ENCODE assay signal across 9 cellular contexts in the genomic region with DNA sequence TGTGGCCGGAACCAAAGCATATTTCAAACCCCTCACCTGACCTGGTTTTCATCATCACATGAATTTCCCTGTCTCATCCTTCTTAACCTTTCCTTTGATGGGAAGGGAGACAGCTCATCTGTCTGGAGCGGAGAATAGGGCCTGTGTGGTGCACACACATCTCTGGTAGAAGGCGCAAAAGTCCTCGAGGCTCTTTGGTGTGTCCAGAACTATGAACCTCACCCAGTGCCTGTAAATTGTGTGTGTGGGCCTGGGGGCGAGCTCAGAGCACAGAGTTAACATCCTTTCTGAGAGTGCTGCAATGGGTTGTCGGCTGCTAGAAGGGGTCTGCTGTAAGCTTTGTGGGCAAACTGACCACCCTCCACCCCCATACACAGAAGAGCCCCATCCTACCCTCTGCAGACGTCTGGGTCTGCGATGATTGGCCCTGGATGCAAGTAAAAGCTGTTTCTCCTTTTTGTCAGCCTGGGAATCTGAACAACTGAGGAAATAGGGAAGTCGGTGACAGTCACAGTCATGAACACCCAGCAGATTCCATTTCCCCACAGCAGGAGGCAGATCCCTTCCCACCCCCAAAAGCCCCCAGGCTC. TPM values are rescaled to one million over a fixed set of nuclear protein-coding genes. Genes with fewer than 3 reads are reported as not detected.
DNase-seq lines count a peak whose midpoint lies in the region; ATAC-seq lines count a peak whose summit lies in the region.
"Had no signal": no experiment of that assay in that cellular context is flagged by ENCODE, and none has a peak within 500 bp of the region (broad histone marks: within the 10 kb centered on the region; RNA-seq: fewer than 3 reads in every experiment).

No MANE protein-coding gene starts in this region.

- H3K27ac Mint-ChIP-seq in CD4-positive, CD25-positive, alpha-beta regulatory T cell: peak overlapping the region; percentile 87 to 91 (median 91)
- peak overlapping the region; percentile 96 for H3K27ac Mint-ChIP-seq in dendritic cell treated with granulocyte-macrophage colony-stimulating factor and Interleukin-4, amounts not matched to agents 40 ng/mL and 50 ng/mL, for 4 days
- peak overlapping the region; percentile 76 to 95 (median 88) for H3K27ac Mint-ChIP-seq in naive thymus-derived CD8-positive, alpha-beta T cell

- no peaks in the 10 kb centered on the region for H3K27me3 ChIP-seq in CD4-positive, CD25-positive, alpha-beta regulatory T cell (ENCODE audit: control insufficient read depth, insufficient read depth, low read length)

- no peaks in the 10 kb centered on the region for H3K9me3 Mint-ChIP-seq in CD4-positive, CD25-positive, alpha-beta regulatory T cell
- H3K9me3 Mint-ChIP-seq in dendritic cell treated with granulocyte-macrophage colony-stimulating factor and Interleukin-4, amounts not matched to agents 40 ng/mL and 50 ng/mL, for 4 days: no peaks in the 10 kb centered on the region
- no peaks in the 10 kb centered on the region for H3K9me3 Mint-ChIP-seq in naive thymus-derived CD8-positive, alpha-beta T cell

- ATAC-seq in CD4-positive, CD25-positive, alpha-beta regulatory T cell (ENCODE audit: low read depth in 2 of 2): no peak
- ATAC-seq in naive thymus-derived CD8-positive, alpha-beta T cell: no peak
- no peak for ATAC-seq in GM21529 (IDR thresholded peaks at IDR 0.05; ENCODE audit: unreplicated experiment)
- no peak for ATAC-seq in HG03565 (IDR thresholded peaks at IDR 0.05; ENCODE audit: unreplicated experiment)

- intact Hi-C loops in dendritic cell treated with granulocyte-macrophage colony-stimulating factor and Interleukin-4, amounts not matched to agents 40 ng/mL and 50 ng/mL, for 4 days (cut with micrococcal nuclease): no loop called here

- H3K36me3 Mint-ChIP-seq in CD4-positive, CD25-positive, alpha-beta regulatory T cell: no peaks in the 10 kb centered on the region
- H3K36me3 Mint-ChIP-seq in dendritic cell treated with granulocyte-macrophage colony-stimulating factor and Interleukin-4, amounts not matched to agents 40 ng/mL and 50 ng/mL, for 4 days (ENCODE audit: low read depth): peaks cover 8% of the 10 kb centered on the region
- H3K36me3 Mint-ChIP-seq in naive thymus-derived CD8-positive, alpha-beta T cell: no peaks in the 10 kb centered on the region

- no peaks in the 10 kb centered on the region for H3K36me3 ChIP-seq in CD4-positive, CD25-positive, alpha-beta regulatory T cell (ENCODE audit: control insufficient read depth, insufficient read depth, low read length)

- peak overlapping the region; percentile 74 for H3K27ac ChIP-seq in CD4-positive, CD25-positive, alpha-beta regulatory T cell (ENCODE audit: insufficient read depth, low read length, poor library complexity, severe bottlenecking)

- no peaks in the 10 kb centered on the region for H3K9me3 ChIP-seq in CD4-positive, CD25-positive, alpha-beta regulatory T cell (ENCODE audit: control insufficient read depth in 2 of 2, low read length in 2 of 2)

- H3K4me3 Mint-ChIP-seq in CD4-positive, CD25-positive, alpha-beta regulatory T cell: peak overlapping the region; percentile 91 to 96 (median 93)
- H3K4me3 Mint-ChIP-seq in dendritic cell treated with granulocyte-macrophage colony-stimulating factor and Interleukin-4, amounts not matched to agents 40 ng/mL and 50 ng/mL, for 4 days: peak overlapping the region; percentile 94
- peak overlapping the region; percentile 88 to 95 (median 92) for H3K4me3 Mint-ChIP-seq in naive thymus-derived CD8-positive, alpha-beta T cell

- peaks cover 14 to 82% (median 58%) of the 10 kb centered on the region in 4 donors for H3K4me1 Mint-ChIP-seq in CD4-positive, CD25-positive, alpha-beta regulatory T cell
- peaks cover 69% of the 10 kb centered on the region for H3K4me1 Mint-ChIP-seq in dendritic cell treated with granulocyte-macrophage colony-stimulating factor and Interleukin-4, amounts not matched to agents 40 ng/mL and 50 ng/mL, for 4 days (ENCODE audit: low read depth)
- H3K4me1 Mint-ChIP-seq in naive thymus-derived CD8-positive, alpha-beta T cell: peaks cover 43 to 84% (median 79%) of the 10 kb centered on the region in 4 donors

- H3K4me3 ChIP-seq in CD4-positive, CD25-positive, alpha-beta regulatory T cell (ENCODE audit: low read depth, low read length): peak overlapping the region; percentile 22

- no peaks in the 10 kb centered on the region for H3K27me3 Mint-ChIP-seq in CD4-positive, CD25-positive, alpha-beta regulatory T cell
- no peaks in the 10 kb centered on the region for H3K27me3 Mint-ChIP-seq in dendritic cell treated with granulocyte-macrophage colony-stimulating factor and Interleukin-4, amounts not matched to agents 40 ng/mL and 50 ng/mL, for 4 days
- peaks cover 0 to under 1% (median 0%) of the 10 kb centered on the region in 5 donors for H3K27me3 Mint-ChIP-seq in naive thymus-derived CD8-positive, alpha-beta T cell

- POLR2A ChIA-PET in naive thymus-derived CD8-positive, alpha-beta T cell (lab: Charles Lee): interaction anchor here (0.7 to 2.9 kb wide), 5 partner anchors 14 to 632 kb away, joined by 3 to 12 read pairs (median 4); no protein-coding TSS in a partner anchor

- H3K4me1 ChIP-seq in CD4-positive, CD25-positive, alpha-beta regulatory T cell (ENCODE audit: control insufficient read depth, insufficient read depth, low read length, poor library complexity, severe bottlenecking): peaks cover 55% of the 10 kb centered on the region

- DNase-seq in CD4-positive, CD25-positive, alpha-beta regulatory T cell: no peak
- peak; percentile 75 to 86 for DNase-seq in Kasumi-1 (lab: John Stamatoyannopoulos, UW)
- no peak for DNase-seq in naive thymus-derived CD8-positive, alpha-beta T cell
- no peak for DNase-seq in stimulated activated CD4-positive, alpha-beta T cell treated with anti-CD3 and anti-CD28 coated beads, Interleukin-1b, Interleukin-23, amount 100 ng/mL, for 48 hours
- DNase-seq in NCI-H1092 (lab: John Stamatoyannopoulos, UW): no peak

RNA-seq across cellular contexts. Expression of a gene that starts 0.7 kb away (rescaled TPM):
- total RNA-seq in CD4-positive, CD25-positive, alpha-beta regulatory T cell: 19.5 TPM
- 1 to 10 TPM; 2.3 to 4.8 (median 2.7) TPM for polyA plus RNA-seq in CD4-positive, CD25-positive, alpha-beta regulatory T cell
- 1 to 10 TPM; 1.5 to 1.9 TPM for total RNA-seq in naive thymus-derived CD8-positive, alpha-beta T cell
- 1 to 10 TPM; 4.4 to 8.3 (median 4.6) TPM for polyA plus RNA-seq in naive thymus-derived CD8-positive, alpha-beta T cell

RNA-seq across cellular contexts. Expression of a gene that starts 34.1 kb away (rescaled TPM):
- 3.5 TPM for total RNA-seq in CD4-positive, CD25-positive, alpha-beta regulatory T cell
- polyA plus RNA-seq in CD4-positive, CD25-positive, alpha-beta regulatory T cell: 1 to 10 TPM in 1 of 4 donors, under 1 TPM in 2, not detected in 1; 0.16 to 1.4 (median 0.57) TPM
- total RNA-seq in naive thymus-derived CD8-positive, alpha-beta T cell: under 1 TPM; 0.41 to 0.42 TPM
- polyA plus RNA-seq in naive thymus-derived CD8-positive, alpha-beta T cell: under 1 TPM; 0.52 to 0.99 (median 0.58) TPM

RNA-seq across cellular contexts. Expression of a gene that starts 44.1 kb away (rescaled TPM):
- not detected for total RNA-seq in CD4-positive, CD25-positive, alpha-beta regulatory T cell
- polyA plus RNA-seq in CD4-positive, CD25-positive, alpha-beta regulatory T cell: 1 to 10 TPM in 3 of 4 donors, under 1 TPM in 1; 0.25 to 2.0 (median 1.4) TPM
- 1 to 10 TPM; 2.2 to 2.5 TPM for total RNA-seq in naive thymus-derived CD8-positive, alpha-beta T cell
- 1 to 10 TPM; 3.6 to 9.8 (median 8.1) TPM for polyA plus RNA-seq in naive thymus-derived CD8-positive, alpha-beta T cell
- total RNA-seq: renal cortical epithelial cell had no signal

Comparison
In these comparisons a context has a peak if more than half of its experiments do, and no peak if none do; other contexts are left out.
1. DNase-seq: peak in Kasumi-1 (2 of 2); none in CD4-positive, CD25-positive, alpha-beta regulatory T cell (0 of 3), naive thymus-derived CD8-positive, alpha-beta T cell (0 of 10), stimulated activated CD4-positive, alpha-beta T cell treated with anti-CD3 and anti-CD28 coated beads, Interleukin-1b, Interleukin-23, amount 100 ng/mL, for 48 hours (single experiment) and NCI-H1092 (single experiment).
2. Peak in every context shown above with its lines, with median percentiles within 50 percentile points of each other: H3K27ac Mint-ChIP-seq and H3K4me3 Mint-ChIP-seq.